2 cellular contexts compared by ENCODE assay signal in genomic region chr17:58785097-58785496, GRCh38.
TF ChIP-seq lines count a peak whose summit lies in the region.

No MANE protein-coding gene starts in this region.

TF ChIP-seq in HCT116, 20 proteins besides CTCF, POLR2A, EP300 and RAD21 (continued from another document):
- TF ChIP-seq REST (IDR thresholded peaks at IDR 0.05; ENCODE audit: low read depth) (no peak), ZFX (IDR thresholded peaks at IDR 0.05) (no peak), SP1 (IDR thresholded peaks at IDR 0.05; ENCODE audit: low read depth) (no peak), TCF7L2 (IDR thresholded peaks at IDR 0.05; ENCODE audit: borderline replicate concordance, extremely low read depth, insufficient read depth, insufficient read length) (no peak), SIN3A (IDR thresholded peaks at IDR 0.05; ENCODE audit: low read depth) (no peak), EZH2 (IDR thresholded peaks at IDR 0.05) (no peak), EGR1 (IDR thresholded peaks at IDR 0.05; ENCODE audit: low read depth) (no peak), CEBPB (IDR thresholded peaks at IDR 0.05; ENCODE audit: low read depth) (no peak), EZH2phosphoT487 (IDR thresholded peaks at IDR 0.05; ENCODE audit: borderline replicate concordance) (no peak), YY1 (IDR thresholded peaks at IDR 0.05; ENCODE audit: extremely low read depth, insufficient replicate concordance, low read depth, low read length) (no peak), SRF (IDR thresholded peaks at IDR 0.05; ENCODE audit: low read depth) (no peak), ZNF274 (IDR thresholded peaks at IDR 0.05; ENCODE audit: low read depth, low read length) (no peak), POLR2AphosphoS5 (IDR thresholded peaks at IDR 0.05; ENCODE audit: low read depth, low read length) (no peak), JUND (IDR thresholded peaks at IDR 0.05) (no peak)
- TF ChIP-seq, protein P1, sequence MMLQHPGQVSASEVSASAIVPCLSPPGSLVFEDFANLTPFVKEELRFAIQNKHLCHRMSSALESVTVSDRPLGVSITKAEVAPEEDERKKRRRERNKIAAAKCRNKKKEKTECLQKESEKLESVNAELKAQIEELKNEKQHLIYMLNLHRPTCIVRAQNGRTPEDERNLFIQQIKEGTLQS (IDR thresholded peaks at IDR 0.05), result no peak
- TF ChIP-seq, protein P2, sequence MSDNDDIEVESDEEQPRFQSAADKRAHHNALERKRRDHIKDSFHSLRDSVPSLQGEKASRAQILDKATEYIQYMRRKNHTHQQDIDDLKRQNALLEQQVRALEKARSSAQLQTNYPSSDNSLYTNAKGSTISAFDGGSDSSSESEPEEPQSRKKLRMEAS (IDR thresholded peaks at IDR 0.05), result no peak
- TF ChIP-seq, protein P3, sequence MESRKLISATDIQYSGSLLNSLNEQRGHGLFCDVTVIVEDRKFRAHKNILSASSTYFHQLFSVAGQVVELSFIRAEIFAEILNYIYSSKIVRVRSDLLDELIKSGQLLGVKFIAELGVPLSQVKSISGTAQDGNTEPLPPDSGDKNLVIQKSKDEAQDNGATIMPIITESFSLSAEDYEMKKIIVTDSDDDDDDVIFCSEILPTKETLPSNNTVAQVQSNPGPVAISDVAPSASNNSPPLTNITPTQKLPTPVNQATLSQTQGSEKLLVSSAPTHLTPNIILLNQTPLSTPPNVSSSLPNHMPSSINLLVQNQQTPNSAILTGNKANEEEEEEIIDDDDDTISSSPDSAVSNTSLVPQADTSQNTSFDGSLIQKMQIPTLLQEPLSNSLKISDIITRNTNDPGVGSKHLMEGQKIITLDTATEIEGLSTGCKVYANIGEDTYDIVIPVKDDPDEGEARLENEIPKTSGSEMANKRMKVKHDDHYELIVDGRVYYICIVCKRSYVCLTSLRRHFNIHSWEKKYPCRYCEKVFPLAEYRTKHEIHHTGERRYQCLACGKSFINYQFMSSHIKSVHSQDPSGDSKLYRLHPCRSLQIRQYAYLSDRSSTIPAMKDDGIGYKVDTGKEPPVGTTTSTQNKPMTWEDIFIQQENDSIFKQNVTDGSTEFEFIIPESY (IDR thresholded peaks at IDR 0.05; ENCODE audit: extremely low read depth, insufficient replicate concordance, low read length), result no peak

TF ChIP-seq in HEK293, 187 proteins besides CTCF, POLR2A, EP300 and RAD21 (continued from another document):
- no peak for TF ChIP-seq ZNF704 (tag by site-specific recombination; IDR thresholded peaks at IDR 0.05)
- TF ChIP-seq ZNF623 (tag by site-specific recombination; IDR thresholded peaks at IDR 0.05), result peak; percentile 50; the same call in 1 of the 2 replicates
- TF ChIP-seq ZNF558 (tag by site-specific recombination; IDR thresholded peaks at IDR 0.05), result 0 out of 2 replicates have a peak, but pooled peaks have one; percentile 18
- TF ChIP-seq ZNF549 (tag by site-specific recombination; IDR thresholded peaks at IDR 0.05), result no peak
- peak; percentile 41; the same call in 1 of the 2 replicates for TF ChIP-seq REST (tag by site-specific recombination; IDR thresholded peaks at IDR 0.05)
- no peak for TF ChIP-seq KLF7 (tag by site-specific recombination; IDR thresholded peaks at IDR 0.05; ENCODE audit: borderline replicate concordance)
- no peak for TF ChIP-seq ZNF174 (tag by site-specific recombination; IDR thresholded peaks at IDR 0.05)
- peak; percentile 66 for TF ChIP-seq ZNF555 (tag by site-specific recombination; conservative IDR thresholded peaks at IDR 0.05)
- TF ChIP-seq ZNF394 (tag by site-specific recombination; IDR thresholded peaks at IDR 0.05; ENCODE audit: borderline replicate concordance), result peak; percentile 90
- TF ChIP-seq OVOL3 (tag by site-specific recombination; IDR thresholded peaks at IDR 0.05), result no peak
- TF ChIP-seq ZNF426 (tag by site-specific recombination; IDR thresholded peaks at IDR 0.05), result peak; percentile 76
- TF ChIP-seq ZNF654 (tag by site-specific recombination; IDR thresholded peaks at IDR 0.05; ENCODE audit: low read depth), result peak; percentile 22
- TF ChIP-seq ZNF140 (tag by site-specific recombination; IDR thresholded peaks at IDR 0.05), result peak; percentile 45; the same call in 1 of the 2 replicates
- TF ChIP-seq ZNF2 (tag by site-specific recombination; IDR thresholded peaks at IDR 0.05), result no peak
- no peak for TF ChIP-seq SALL2 (tag by site-specific recombination; IDR thresholded peaks at IDR 0.05; ENCODE audit: borderline replicate concordance)
- peak; percentile 15 for TF ChIP-seq ZNF510 (tag by site-specific recombination; IDR thresholded peaks at IDR 0.05; ENCODE audit: insufficient replicate concordance)
- no peak for TF ChIP-seq ZNF274 (IDR thresholded peaks at IDR 0.05; ENCODE audit: low read length)
- TF ChIP-seq ZNF274 (tag by site-specific recombination; IDR thresholded peaks at IDR 0.05; ENCODE audit: borderline replicate concordance), result no peak
- no peak for TF ChIP-seq ZNF398 (tag by site-specific recombination; IDR thresholded peaks at IDR 0.05)
- TF ChIP-seq ZBTB8A (tag by site-specific recombination; IDR thresholded peaks at IDR 0.05), result peak; percentile 47; the same call in 1 of the 2 replicates
- 0 out of 2 replicates have a peak, but pooled peaks have one; percentile 32 for TF ChIP-seq ZNF501 (tag by site-specific recombination; IDR thresholded peaks at IDR 0.05)
- TF ChIP-seq, protein P4, sequence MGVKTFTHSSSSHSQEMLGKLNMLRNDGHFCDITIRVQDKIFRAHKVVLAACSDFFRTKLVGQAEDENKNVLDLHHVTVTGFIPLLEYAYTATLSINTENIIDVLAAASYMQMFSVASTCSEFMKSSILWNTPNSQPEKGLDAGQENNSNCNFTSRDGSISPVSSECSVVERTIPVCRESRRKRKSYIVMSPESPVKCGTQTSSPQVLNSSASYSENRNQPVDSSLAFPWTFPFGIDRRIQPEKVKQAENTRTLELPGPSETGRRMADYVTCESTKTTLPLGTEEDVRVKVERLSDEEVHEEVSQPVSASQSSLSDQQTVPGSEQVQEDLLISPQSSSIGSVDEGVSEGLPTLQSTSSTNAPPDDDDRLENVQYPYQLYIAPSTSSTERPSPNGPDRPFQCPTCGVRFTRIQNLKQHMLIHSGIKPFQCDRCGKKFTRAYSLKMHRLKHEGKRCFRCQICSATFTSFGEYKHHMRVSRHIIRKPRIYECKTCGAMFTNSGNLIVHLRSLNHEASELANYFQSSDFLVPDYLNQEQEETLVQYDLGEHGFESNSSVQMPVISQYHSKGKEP (tag by site-specific recombination; IDR thresholded peaks at IDR 0.05), result no peak
- 0 out of 2 replicates have a peak, but pooled peaks have one; percentile 32 for TF ChIP-seq ZNF292 (tag by site-specific recombination; IDR thresholded peaks at IDR 0.05; ENCODE audit: borderline replicate concordance, low read depth)
- TF ChIP-seq, protein P5, sequence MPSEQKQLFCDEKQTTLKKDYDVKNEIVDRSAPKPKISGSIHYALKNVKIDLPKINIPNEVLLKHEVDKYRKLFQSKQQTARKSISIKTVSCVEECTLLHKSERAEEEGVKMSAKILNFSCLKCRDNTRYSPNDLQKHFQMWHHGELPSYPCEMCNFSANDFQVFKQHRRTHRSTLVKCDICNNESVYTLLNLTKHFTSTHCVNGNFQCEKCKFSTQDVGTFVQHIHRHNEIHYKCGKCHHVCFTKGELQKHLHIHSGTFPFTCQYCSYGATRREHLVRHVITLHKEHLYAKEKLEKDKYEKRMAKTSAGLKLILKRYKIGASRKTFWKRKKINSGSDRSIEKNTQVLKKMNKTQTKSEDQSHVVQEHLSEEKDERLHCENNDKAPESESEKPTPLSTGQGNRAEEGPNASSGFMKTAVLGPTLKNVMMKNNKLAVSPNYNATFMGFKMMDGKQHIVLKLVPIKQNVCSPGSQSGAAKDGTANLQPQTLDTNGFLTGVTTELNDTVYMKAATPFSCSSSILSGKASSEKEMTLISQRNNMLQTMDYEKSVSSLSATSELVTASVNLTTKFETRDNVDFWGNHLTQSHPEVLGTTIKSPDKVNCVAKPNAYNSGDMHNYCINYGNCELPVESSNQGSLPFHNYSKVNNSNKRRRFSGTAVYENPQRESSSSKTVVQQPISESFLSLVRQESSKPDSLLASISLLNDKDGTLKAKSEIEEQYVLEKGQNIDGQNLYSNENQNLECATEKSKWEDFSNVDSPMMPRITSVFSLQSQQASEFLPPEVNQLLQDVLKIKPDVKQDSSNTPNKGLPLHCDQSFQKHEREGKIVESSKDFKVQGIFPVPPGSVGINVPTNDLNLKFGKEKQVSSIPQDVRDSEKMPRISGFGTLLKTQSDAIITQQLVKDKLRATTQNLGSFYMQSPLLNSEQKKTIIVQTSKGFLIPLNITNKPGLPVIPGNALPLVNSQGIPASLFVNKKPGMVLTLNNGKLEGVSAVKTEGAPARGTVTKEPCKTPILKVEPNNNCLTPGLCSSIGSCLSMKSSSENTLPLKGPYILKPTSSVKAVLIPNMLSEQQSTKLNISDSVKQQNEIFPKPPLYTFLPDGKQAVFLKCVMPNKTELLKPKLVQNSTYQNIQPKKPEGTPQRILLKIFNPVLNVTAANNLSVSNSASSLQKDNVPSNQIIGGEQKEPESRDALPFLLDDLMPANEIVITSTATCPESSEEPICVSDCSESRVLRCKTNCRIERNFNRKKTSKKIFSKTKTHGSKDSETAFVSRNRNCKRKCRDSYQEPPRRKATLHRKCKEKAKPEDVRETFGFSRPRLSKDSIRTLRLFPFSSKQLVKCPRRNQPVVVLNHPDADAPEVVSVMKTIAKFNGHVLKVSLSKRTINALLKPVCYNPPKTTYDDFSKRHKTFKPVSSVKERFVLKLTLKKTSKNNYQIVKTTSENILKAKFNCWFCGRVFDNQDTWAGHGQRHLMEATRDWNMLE (tag by site-specific recombination; conservative IDR thresholded peaks at IDR 0.05; ENCODE audit: low read depth), result peak; percentile 89
- TF ChIP-seq ZNF248 (tag by site-specific recombination; IDR thresholded peaks at IDR 0.05), result no peak
- TF ChIP-seq ZNF664 (tag by site-specific recombination; IDR thresholded peaks at IDR 0.05), result peak; percentile 30; the same call in 1 of the 2 replicates
- no peak for TF ChIP-seq ZNF792 (tag by site-specific recombination; IDR thresholded peaks at IDR 0.05)
